In genomic region chr7:150716939-150717338, GRCh38 we compare ENCODE assay signal across 13 cellular contexts. TPM values are rescaled to one million over a fixed set of nuclear protein-coding genes. Genes with fewer than 3 reads are reported as not detected.
DNase-seq lines count a peak whose midpoint lies in the region; ATAC-seq and TF ChIP-seq lines count a peak whose summit lies in the region.
"Had no signal": no experiment of that assay in that cellular context is flagged by ENCODE, and none has a peak within 500 bp of the region (broad histone marks: within the 10 kb centered on the region; RNA-seq: fewer than 3 reads in every experiment).

No MANE protein-coding gene starts in this region.

- H3K4me3 ChIP-seq in right cardiac atrium (ENCODE audit: low read length) (peak overlapping the region; percentile 86), ascending aorta (peak overlapping the region; percentile 33 to 54), urinary bladder (ENCODE audit: low read depth, low read length) (peak overlapping the region; percentile 45)

- H3K4me1 Mint-ChIP-seq in naive thymus-derived CD8-positive, alpha-beta T cell, result peaks cover 43 to 73% (median 71%) of the 10 kb centered on the region in 4 donors

- 56% methylated on average over 4 of the region's 4 CpGs for WGBS in right cardiac atrium
- WGBS in urinary bladder, result 53% methylated on average over 4 of the region's 4 CpGs

- ATAC-seq in right cardiac atrium (no peak), Right ventricle myocardium superior (ENCODE audit: poor library complexity) (no peak), GM19328 (IDR thresholded peaks at IDR 0.05; ENCODE audit: unreplicated experiment) (no peak)
- no peak for ATAC-seq in naive thymus-derived CD8-positive, alpha-beta T cell

- no peak for TF ChIP-seq CTCF in ascending aorta (IDR thresholded peaks at IDR 0.05)

- peak overlapping the region; percentile 91 for H3K27ac ChIP-seq in right cardiac atrium (ENCODE audit: low read length)
- H3K27ac ChIP-seq in ascending aorta, result peak overlapping the region in 1 of 2 donors; percentile 45
- no peak overlapping the region for H3K27ac ChIP-seq in urinary bladder (ENCODE audit: low read depth)

- H3K27me3 ChIP-seq in right cardiac atrium (ENCODE audit: control insufficient read depth, insufficient read depth), result no peaks in the 10 kb centered on the region
- H3K27me3 ChIP-seq in ascending aorta, result no peaks in the 10 kb centered on the region
- H3K27me3 ChIP-seq: body of pancreas had no signal

- no peaks in the 10 kb centered on the region for H3K27me3 Mint-ChIP-seq in naive thymus-derived CD8-positive, alpha-beta T cell

- H3K4me1 ChIP-seq in right cardiac atrium (ENCODE audit: control insufficient read depth, insufficient read depth, low read length) (no peaks in the 10 kb centered on the region), ascending aorta (no peaks in the 10 kb centered on the region), urinary bladder (ENCODE audit: insufficient read depth) (no peaks in the 10 kb centered on the region)
- H3K4me1 ChIP-seq: body of pancreas had no signal

- intact Hi-C loops in right cardiac atrium (cut with DNase I) (no loop called here), Right ventricle myocardium superior (cut with DNase I) (no loop called here), ascending aorta (cut with DNase I) (no loop called here)

- H3K27ac Mint-ChIP-seq in naive thymus-derived CD8-positive, alpha-beta T cell, result peak overlapping the region; percentile 89 to 99 (median 98)

- POLR2A ChIA-PET in naive thymus-derived CD8-positive, alpha-beta T cell (lab: Charles Lee), result interaction anchor here (0.5 to 11.9 kb wide), 40 partner anchors 7 to 445 kb away, joined by 3 to 323 read pairs (median 6); partner anchors contain the start of genes GIMAP2, GIMAP4, GIMAP5 and GIMAP6

- peak overlapping the region; percentile 92 to 100 (median 97) for H3K4me3 Mint-ChIP-seq in naive thymus-derived CD8-positive, alpha-beta T cell

- peaks cover 0 to 16% (median 7%) of the 10 kb centered on the region in 9 donors for H3K9me3 Mint-ChIP-seq in naive thymus-derived CD8-positive, alpha-beta T cell

- DNase-seq in right cardiac atrium (no peak), Right ventricle myocardium superior (no peak), ascending aorta (ENCODE audit: low spot score in 2 of 2) (no peak), NCI-H1436 treated with DMSO at 0.1 percent for 48 hours (lab: John Stamatoyannopoulos, UW) (no peak), D341Med (ENCODE audit: low spot score) (no peak)
- DNase-seq in naive thymus-derived CD8-positive, alpha-beta T cell, result no peak
- DNase-seq: activated CD4-positive, CD25-positive, alpha-beta regulatory T cell treated with anti-CD3 and anti-CD28 coated beads, Interleukin-2, amount 50 U/mL, for 72 hours had no signal

- H3K36me3 ChIP-seq in ascending aorta (no peaks in the 10 kb centered on the region), urinary bladder (ENCODE audit: insufficient read depth) (no peaks in the 10 kb centered on the region)

- H3K9me3 ChIP-seq in right cardiac atrium (ENCODE audit: control insufficient read depth, low read length) (no peaks in the 10 kb centered on the region), ascending aorta (no peaks in the 10 kb centered on the region)
- H3K9me3 ChIP-seq: body of pancreas had no signal

- H3K36me3 Mint-ChIP-seq in naive thymus-derived CD8-positive, alpha-beta T cell, result peaks cover 36 to 65% (median 51%) of the 10 kb centered on the region in 3 donors

RNA-seq across cellular contexts. Expression of gene GIMAP1, which starts 0.5 kb away (rescaled TPM):
- total RNA-seq in right cardiac atrium, result 1 to 10 TPM; 3.3 to 6.7 (median 4.5) TPM
- 7.8 TPM for polyA plus RNA-seq in right cardiac atrium
- 5.6 TPM for total RNA-seq in Right ventricle myocardium superior
- 21.2 TPM for total RNA-seq in ascending aorta
- total RNA-seq in naive thymus-derived CD8-positive, alpha-beta T cell, result 100 to 1,000 TPM; 119 TPM
- polyA plus RNA-seq in naive thymus-derived CD8-positive, alpha-beta T cell, result 10 to 100 TPM; 48.0 to 87.4 (median 67.1) TPM
- total RNA-seq in urinary bladder, result 4.9 TPM
- polyA plus RNA-seq in urinary bladder, result 8.0 TPM
- total RNA-seq: RPMI7951 had no signal
- polyA plus RNA-seq: keratinocyte had no signal

RNA-seq across cellular contexts. Expression of gene GIMAP5, which starts 20.3 kb away (rescaled TPM):
- total RNA-seq in right cardiac atrium (10 to 100 TPM in 3 of 4 donors, 1 to 10 TPM in 1; 9.3 to 24.2 (median 11.1) TPM), Right ventricle myocardium superior (8.5 TPM), ascending aorta (89.3 TPM), urinary bladder (25.6 TPM)
- polyA plus RNA-seq in right cardiac atrium (22.3 TPM), urinary bladder (24.3 TPM)
- 100 to 1,000 TPM; 342 to 364 TPM for total RNA-seq in naive thymus-derived CD8-positive, alpha-beta T cell
- 100 to 1,000 TPM; 320 to 506 (median 401) TPM for polyA plus RNA-seq in naive thymus-derived CD8-positive, alpha-beta T cell
- total RNA-seq: fibroblast of lung, RPMI7951 had no signal
- polyA plus RNA-seq: fibroblast of lung, keratinocyte had no signal

RNA-seq across cellular contexts. Expression of gene GIMAP2, which starts 31.4 kb away (rescaled TPM):
- total RNA-seq in right cardiac atrium, result 1 to 10 TPM; 4.5 to 8.3 (median 6.5) TPM
- polyA plus RNA-seq in right cardiac atrium, result 4.1 TPM
- total RNA-seq in Right ventricle myocardium superior, result 4.7 TPM
- 12.3 TPM for total RNA-seq in ascending aorta
- total RNA-seq in naive thymus-derived CD8-positive, alpha-beta T cell, result 100 to 1,000 TPM; 231 to 238 TPM
- 100 to 1,000 TPM in 1 of 3 donors, 10 to 100 TPM in 2; 89.3 to 102 (median 93.8) TPM for polyA plus RNA-seq in naive thymus-derived CD8-positive, alpha-beta T cell
- 18.8 TPM for total RNA-seq in urinary bladder
- 10.1 TPM for polyA plus RNA-seq in urinary bladder

Comparison
In these comparisons a context has a peak if more than half of its experiments do, and no peak if none do; other contexts are left out.
1. RNA of gene GIMAP2, which starts 31.4 kb away (total RNA-seq): 231 to 238 TPM in naive thymus-derived CD8-positive, alpha-beta T cell; 18.8 TPM in urinary bladder (single experiment), 12.3 TPM in ascending aorta (single experiment), 4.5 to 8.3 TPM in right cardiac atrium and 4.7 TPM in Right ventricle myocardium superior (single experiment); every median in the first group is over 10 times any median in the second.
2. Peak in every context shown above with its lines, with median percentiles within 50 percentile points of each other: H3K4me3 ChIP-seq.